Comparison of ENCODE assay signal across 1 cellular context in the genomic region with DNA sequence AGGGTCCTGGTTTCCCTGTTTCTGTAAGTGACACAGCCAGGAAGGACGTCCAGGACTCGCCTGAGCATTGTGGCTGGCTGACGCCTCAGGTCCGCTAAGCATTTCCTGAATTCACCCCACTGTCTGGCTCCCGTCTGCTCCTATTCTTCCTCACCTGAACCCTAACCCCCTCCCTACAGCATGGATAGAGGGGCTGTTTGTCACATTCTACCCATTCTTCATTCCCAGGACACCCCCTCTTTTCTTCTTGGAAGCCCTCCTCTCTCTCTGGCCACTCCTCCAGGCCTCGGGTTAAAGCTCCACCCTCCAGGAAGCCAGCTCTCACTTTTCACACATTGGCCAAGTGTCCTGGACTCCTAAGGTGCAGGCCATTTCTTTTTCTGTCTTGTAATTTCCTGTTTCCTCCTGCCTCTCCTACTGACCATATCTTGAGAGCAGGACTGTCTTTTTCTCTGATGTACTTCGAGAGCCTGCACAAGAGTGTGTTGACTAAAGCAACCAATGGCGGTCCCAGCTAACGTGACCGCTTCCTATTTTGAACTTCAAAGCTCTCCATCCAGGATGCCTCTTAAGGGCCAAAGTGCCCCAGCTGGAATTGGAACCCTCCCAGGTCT.
A peak's percentile ranks its signal among the peaks of the same experiment; 100 is the strongest.
TF ChIP-seq lines count a peak whose summit lies in the region.

No MANE protein-coding gene starts in this region.

TF ChIP-seq in HepG2, 621 proteins besides CTCF, POLR2A, EP300 and RAD21 (continued from another document):
- TF ChIP-seq, protein P1, sequence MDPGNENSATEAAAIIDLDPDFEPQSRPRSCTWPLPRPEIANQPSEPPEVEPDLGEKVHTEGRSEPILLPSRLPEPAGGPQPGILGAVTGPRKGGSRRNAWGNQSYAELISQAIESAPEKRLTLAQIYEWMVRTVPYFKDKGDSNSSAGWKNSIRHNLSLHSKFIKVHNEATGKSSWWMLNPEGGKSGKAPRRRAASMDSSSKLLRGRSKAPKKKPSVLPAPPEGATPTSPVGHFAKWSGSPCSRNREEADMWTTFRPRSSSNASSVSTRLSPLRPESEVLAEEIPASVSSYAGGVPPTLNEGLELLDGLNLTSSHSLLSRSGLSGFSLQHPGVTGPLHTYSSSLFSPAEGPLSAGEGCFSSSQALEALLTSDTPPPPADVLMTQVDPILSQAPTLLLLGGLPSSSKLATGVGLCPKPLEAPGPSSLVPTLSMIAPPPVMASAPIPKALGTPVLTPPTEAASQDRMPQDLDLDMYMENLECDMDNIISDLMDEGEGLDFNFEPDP (CRISPR knock-in tag; conservative IDR thresholded peaks at IDR 0.05): 0 out of 2 replicates have a peak, but pooled peaks have one; percentile 15
- TF ChIP-seq ZNF232 (CRISPR knock-in tag; IDR thresholded peaks at IDR 0.05; ENCODE audit: borderline replicate concordance): no peak
- no peak for TF ChIP-seq SOX5 (CRISPR knock-in tag; IDR thresholded peaks at IDR 0.05; ENCODE audit: borderline replicate concordance)
- no peak for TF ChIP-seq RBFOX2 (IDR thresholded peaks at IDR 0.05; ENCODE audit: low read depth, low read length)
- no peak for TF ChIP-seq SOX6 (IDR thresholded peaks at IDR 0.05)
- TF ChIP-seq SOX6 (CRISPR knock-in tag; IDR thresholded peaks at IDR 0.05): peak; percentile 24; the same call in 1 of the 2 replicates
- peak; percentile 57; the same call in 1 of the 2 replicates for TF ChIP-seq KDM5B (CRISPR knock-in tag; IDR thresholded peaks at IDR 0.05; ENCODE audit: borderline replicate concordance)
- TF ChIP-seq ZNF501 (CRISPR knock-in tag; IDR thresholded peaks at IDR 0.05): peak; percentile 34; the same call in 1 of the 2 replicates
- TF ChIP-seq ZNF788 (CRISPR knock-in tag; IDR thresholded peaks at IDR 0.05; ENCODE audit: borderline replicate concordance): peak; percentile 38; the same call in 1 of the 2 replicates
- no peak for TF ChIP-seq ZKSCAN5 (CRISPR knock-in tag; IDR thresholded peaks at IDR 0.05)
- no peak for TF ChIP-seq ZNF256 (CRISPR knock-in tag; conservative IDR thresholded peaks at IDR 0.05)
- TF ChIP-seq MIXL1 (CRISPR knock-in tag; IDR thresholded peaks at IDR 0.05): peak; percentile 22; the same call in 1 of the 2 replicates
- TF ChIP-seq, protein P2, sequence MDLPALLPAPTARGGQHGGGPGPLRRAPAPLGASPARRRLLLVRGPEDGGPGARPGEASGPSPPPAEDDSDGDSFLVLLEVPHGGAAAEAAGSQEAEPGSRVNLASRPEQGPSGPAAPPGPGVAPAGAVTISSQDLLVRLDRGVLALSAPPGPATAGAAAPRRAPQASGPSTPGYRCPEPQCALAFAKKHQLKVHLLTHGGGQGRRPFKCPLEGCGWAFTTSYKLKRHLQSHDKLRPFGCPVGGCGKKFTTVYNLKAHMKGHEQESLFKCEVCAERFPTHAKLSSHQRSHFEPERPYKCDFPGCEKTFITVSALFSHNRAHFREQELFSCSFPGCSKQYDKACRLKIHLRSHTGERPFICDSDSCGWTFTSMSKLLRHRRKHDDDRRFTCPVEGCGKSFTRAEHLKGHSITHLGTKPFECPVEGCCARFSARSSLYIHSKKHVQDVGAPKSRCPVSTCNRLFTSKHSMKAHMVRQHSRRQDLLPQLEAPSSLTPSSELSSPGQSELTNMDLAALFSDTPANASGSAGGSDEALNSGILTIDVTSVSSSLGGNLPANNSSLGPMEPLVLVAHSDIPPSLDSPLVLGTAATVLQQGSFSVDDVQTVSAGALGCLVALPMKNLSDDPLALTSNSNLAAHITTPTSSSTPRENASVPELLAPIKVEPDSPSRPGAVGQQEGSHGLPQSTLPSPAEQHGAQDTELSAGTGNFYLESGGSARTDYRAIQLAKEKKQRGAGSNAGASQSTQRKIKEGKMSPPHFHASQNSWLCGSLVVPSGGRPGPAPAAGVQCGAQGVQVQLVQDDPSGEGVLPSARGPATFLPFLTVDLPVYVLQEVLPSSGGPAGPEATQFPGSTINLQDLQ (CRISPR knock-in tag; IDR thresholded peaks at IDR 0.05): no peak
- no peak for TF ChIP-seq TBP (CRISPR knock-in tag; IDR thresholded peaks at IDR 0.05)
- no peak for TF ChIP-seq GZF1 (CRISPR knock-in tag; IDR thresholded peaks at IDR 0.05)
- peak; percentile 41; the same call in 1 of the 2 replicates for TF ChIP-seq ZFY (CRISPR knock-in tag; IDR thresholded peaks at IDR 0.05)
- TF ChIP-seq GFI1 (CRISPR knock-in tag; IDR thresholded peaks at IDR 0.05; ENCODE audit: borderline replicate concordance): peak; percentile 33; the same call in 1 of the 2 replicates
- no peak for TF ChIP-seq MTA1 (CRISPR knock-in tag; IDR thresholded peaks at IDR 0.05; ENCODE audit: borderline replicate concordance)
- TF ChIP-seq TCF7 (IDR thresholded peaks at IDR 0.05; ENCODE audit: low read depth): peak; percentile 61
- no peak for TF ChIP-seq NRL (CRISPR knock-in tag; IDR thresholded peaks at IDR 0.05; ENCODE audit: borderline replicate concordance)
- TF ChIP-seq, protein P3, sequence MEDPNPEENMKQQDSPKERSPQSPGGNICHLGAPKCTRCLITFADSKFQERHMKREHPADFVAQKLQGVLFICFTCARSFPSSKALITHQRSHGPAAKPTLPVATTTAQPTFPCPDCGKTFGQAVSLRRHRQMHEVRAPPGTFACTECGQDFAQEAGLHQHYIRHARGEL (CRISPR knock-in tag; IDR thresholded peaks at IDR 0.05): no peak
- no peak for TF ChIP-seq PAX8 (CRISPR knock-in tag; IDR thresholded peaks at IDR 0.05; ENCODE audit: borderline replicate concordance)
- TF ChIP-seq, protein P4, sequence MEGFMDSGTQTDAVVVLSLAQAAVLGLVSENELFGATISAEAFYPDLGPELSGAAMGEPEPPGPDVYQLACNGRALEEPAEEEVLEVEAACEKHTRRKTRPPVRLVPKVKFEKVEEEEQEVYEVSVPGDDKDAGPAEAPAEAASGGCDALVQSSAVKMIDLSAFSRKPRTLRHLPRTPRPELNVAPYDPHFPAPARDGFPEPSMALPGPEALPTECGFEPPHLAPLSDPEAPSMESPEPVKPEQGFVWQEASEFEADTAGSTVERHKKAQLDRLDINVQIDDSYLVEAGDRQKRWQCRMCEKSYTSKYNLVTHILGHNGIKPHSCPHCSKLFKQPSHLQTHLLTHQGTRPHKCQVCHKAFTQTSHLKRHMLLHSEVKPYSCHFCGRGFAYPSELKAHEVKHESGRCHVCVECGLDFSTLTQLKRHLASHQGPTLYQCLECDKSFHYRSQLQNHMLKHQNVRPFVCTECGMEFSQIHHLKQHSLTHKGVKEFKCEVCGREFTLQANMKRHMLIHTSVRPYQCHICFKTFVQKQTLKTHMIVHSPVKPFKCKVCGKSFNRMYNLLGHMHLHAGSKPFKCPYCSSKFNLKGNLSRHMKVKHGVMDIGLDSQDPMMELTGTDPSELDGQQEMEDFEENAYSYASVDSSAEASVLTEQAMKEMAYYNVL (CRISPR knock-in tag; IDR thresholded peaks at IDR 0.05; ENCODE audit: borderline replicate concordance): peak; percentile 57; the same call in 1 of the 2 replicates
- TF ChIP-seq, protein P5, sequence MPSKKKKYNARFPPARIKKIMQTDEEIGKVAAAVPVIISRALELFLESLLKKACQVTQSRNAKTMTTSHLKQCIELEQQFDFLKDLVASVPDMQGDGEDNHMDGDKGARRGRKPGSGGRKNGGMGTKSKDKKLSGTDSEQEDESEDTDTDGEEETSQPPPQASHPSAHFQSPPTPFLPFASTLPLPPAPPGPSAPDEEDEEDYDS (CRISPR knock-in tag; IDR thresholded peaks at IDR 0.05): peak; percentile 85
- TF ChIP-seq PHF21A (CRISPR knock-in tag; IDR thresholded peaks at IDR 0.05): peak; percentile 50; the same call in 1 of the 2 replicates
- TF ChIP-seq, protein P6, sequence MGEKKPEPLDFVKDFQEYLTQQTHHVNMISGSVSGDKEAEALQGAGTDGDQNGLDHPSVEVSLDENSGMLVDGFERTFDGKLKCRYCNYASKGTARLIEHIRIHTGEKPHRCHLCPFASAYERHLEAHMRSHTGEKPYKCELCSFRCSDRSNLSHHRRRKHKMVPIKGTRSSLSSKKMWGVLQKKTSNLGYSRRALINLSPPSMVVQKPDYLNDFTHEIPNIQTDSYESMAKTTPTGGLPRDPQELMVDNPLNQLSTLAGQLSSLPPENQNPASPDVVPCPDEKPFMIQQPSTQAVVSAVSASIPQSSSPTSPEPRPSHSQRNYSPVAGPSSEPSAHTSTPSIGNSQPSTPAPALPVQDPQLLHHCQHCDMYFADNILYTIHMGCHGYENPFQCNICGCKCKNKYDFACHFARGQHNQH (CRISPR knock-in tag; IDR thresholded peaks at IDR 0.05): no peak
- TF ChIP-seq ZKSCAN8 (CRISPR knock-in tag; IDR thresholded peaks at IDR 0.05; ENCODE audit: borderline replicate concordance): no peak
